In genomic region chr3:187744169-187745151, GRCh38 we compare ENCODE assay signal across 8 cellular contexts. TPM values are rescaled to one million over a fixed set of nuclear protein-coding genes. Genes with fewer than 3 reads are reported as not detected.
DNase-seq lines count a peak whose midpoint lies in the region; ATAC-seq and TF ChIP-seq lines count a peak whose summit lies in the region.

No MANE protein-coding gene starts in this region.

- H3K79me2 ChIP-seq in GM23248 (ENCODE audit: insufficient read depth) = peaks cover 59% of the 10 kb centered on the region

- peak overlapping the region; percentile 98 for H3K27ac Mint-ChIP-seq in activated T-helper 1 cell treated with anti-CD3 and anti-CD28 coated beads, Interleukin-12 subunit alpha, Interleukin-12 subunit beta, Interleukin-2, Interleukin-4 antibody, amounts not matched to agents 30 ng/mL and 10 ng/mL and 1 ng/mL, durations not matched to agents 14 hours and 24 hours and 36 hours

- peaks cover 34% of the 10 kb centered on the region for H3F3A ChIP-seq in GM23248 (ENCODE audit: insufficient read depth)

- H3K27me3 Mint-ChIP-seq in activated T-helper 1 cell treated with anti-CD3 and anti-CD28 coated beads, Interleukin-12 subunit alpha, Interleukin-12 subunit beta, Interleukin-2, Interleukin-4 antibody, amounts not matched to agents 30 ng/mL and 10 ng/mL and 1 ng/mL, durations not matched to agents 14 hours and 24 hours and 36 hours (ENCODE audit: insufficient read depth) = no peaks in the 10 kb centered on the region

- H3K4me1 Mint-ChIP-seq in activated T-helper 1 cell treated with anti-CD3 and anti-CD28 coated beads, Interleukin-12 subunit alpha, Interleukin-12 subunit beta, Interleukin-2, Interleukin-4 antibody, amounts not matched to agents 30 ng/mL and 10 ng/mL and 1 ng/mL, durations not matched to agents 14 hours and 24 hours and 36 hours (ENCODE audit: low read depth) = peaks cover 71% of the 10 kb centered on the region

- WGBS in GM23248 (ENCODE audit: low coverage in 1 of 2, low lambda C conversion rate in 2 of 2, missing lambda C conversion rate in 2 of 2), 2 experiments = 1% methylated on average over 40 to 55 of the region's 55 CpGs

- H3K36me3 Mint-ChIP-seq in activated T-helper 1 cell treated with anti-CD3 and anti-CD28 coated beads, Interleukin-12 subunit alpha, Interleukin-12 subunit beta, Interleukin-2, Interleukin-4 antibody, amounts not matched to agents 30 ng/mL and 10 ng/mL and 1 ng/mL, durations not matched to agents 14 hours and 24 hours and 36 hours (ENCODE audit: low read depth) = peaks cover 7% of the 10 kb centered on the region

- H3K27me3 ChIP-seq in GM23248 (replicated peaks; ENCODE audit: insufficient read depth) = no peaks in the 10 kb centered on the region
- no peaks in the 10 kb centered on the region for H3K27me3 ChIP-seq in thoracic aorta (replicated peaks; ENCODE audit: insufficient read depth)

- DNase-seq in GM23248 = peak; percentile 69
- peak; percentile 46 for DNase-seq in NCI-H69 (lab: John Stamatoyannopoulos, UW)
- DNase-seq in activated T-helper 1 cell treated with anti-CD3 and anti-CD28 coated beads, Interleukin-12 subunit alpha, Interleukin-12 subunit beta, Interleukin-2, Interleukin-4 antibody, amounts not matched to agents 30 ng/mL and 10 ng/mL and 1 ng/mL, durations not matched to agents 14 hours and 24 hours and 36 hours (ENCODE audit: low spot score) = peak; percentile 37
- peak; percentile 19 for DNase-seq in fibroblast of gingiva (ENCODE audit: low read depth)
- peak; percentile 57 for DNase-seq in myocyte (ENCODE audit: low read depth)
- DNase-seq in thoracic aorta (ENCODE audit: low spot score) = no peak

- H3K4me2 ChIP-seq in GM23248 (ENCODE audit: unreplicated experiment) = peak overlapping the region; percentile 82

- H2AFZ ChIP-seq in GM23248 = peak overlapping the region; percentile 13; the same call in 1 of the 2 replicates

- TF ChIP-seq CTCF in thoracic aorta (IDR thresholded peaks at IDR 0.05) = no peak

- H3K9me3 ChIP-seq in GM23248 (ENCODE audit: low read depth) (no peaks in the 10 kb centered on the region), thoracic aorta (no peaks in the 10 kb centered on the region)

- intact Hi-C loops in activated T-helper 1 cell treated with anti-CD3 and anti-CD28 coated beads, Interleukin-12 subunit alpha, Interleukin-12 subunit beta, Interleukin-2, Interleukin-4 antibody, amounts not matched to agents 30 ng/mL and 10 ng/mL and 1 ng/mL, durations not matched to agents 14 hours and 24 hours and 36 hours (cut with micrococcal nuclease) = loop anchor here (1.0 to 5.0 kb wide), 7 partner anchors 59 to 1578 kb away; no protein-coding TSS in a partner anchor

- H3K27ac ChIP-seq in GM23248 = peak overlapping the region; percentile 97
- H3K27ac ChIP-seq in thoracic aorta = peak overlapping the region; percentile 98 to 100

- H3K9me2 ChIP-seq in GM23248 (ENCODE audit: insufficient read depth) = no peaks in the 10 kb centered on the region

- H4K20me1 ChIP-seq in GM23248 (ENCODE audit: insufficient read depth) = no peaks in the 10 kb centered on the region

- H3K36me3 ChIP-seq in GM23248 (ENCODE audit: low read depth) = no peaks in the 10 kb centered on the region
- no peaks in the 10 kb centered on the region for H3K36me3 ChIP-seq in thoracic aorta

- in situ Hi-C loops in GM23248 (cut with MboI) = loop anchor here (5.0 to 25.0 kb wide), 5 partner anchors 420 to 1208 kb away; no protein-coding TSS in a partner anchor

- ATAC-seq in thoracic aorta (ENCODE audit: insufficient number of reproducible peaks, low FRiP score, low read depth) (no peak), HG03039 (IDR thresholded peaks at IDR 0.05; ENCODE audit: unreplicated experiment) (no peak), GM21529 (IDR thresholded peaks at IDR 0.05; ENCODE audit: unreplicated experiment) (no peak)

- no peaks in the 10 kb centered on the region for H3K9me3 Mint-ChIP-seq in activated T-helper 1 cell treated with anti-CD3 and anti-CD28 coated beads, Interleukin-12 subunit alpha, Interleukin-12 subunit beta, Interleukin-2, Interleukin-4 antibody, amounts not matched to agents 30 ng/mL and 10 ng/mL and 1 ng/mL, durations not matched to agents 14 hours and 24 hours and 36 hours

- H3K4me3 ChIP-seq in GM23248 (peak overlapping the region; percentile 96), thoracic aorta (peak overlapping the region; percentile 92)

- H3K4me1 ChIP-seq in GM23248 (ENCODE audit: insufficient read depth) = peaks cover 28% of the 10 kb centered on the region
- peaks cover 14 to 41% of the 10 kb centered on the region in 2 donors for H3K4me1 ChIP-seq in thoracic aorta (ENCODE audit: control insufficient read depth in 1 of 2, low read depth in 2 of 2)

- peak overlapping the region; percentile 94 for H3K9ac ChIP-seq in GM23248

- H3K4me3 Mint-ChIP-seq in activated T-helper 1 cell treated with anti-CD3 and anti-CD28 coated beads, Interleukin-12 subunit alpha, Interleukin-12 subunit beta, Interleukin-2, Interleukin-4 antibody, amounts not matched to agents 30 ng/mL and 10 ng/mL and 1 ng/mL, durations not matched to agents 14 hours and 24 hours and 36 hours = peak overlapping the region; percentile 96

RNA-seq across cellular contexts. Expression of gene BCL6, which starts 0.8 kb away (rescaled TPM):
- 32.3 and 61.6 TPM in 2 replicates for total RNA-seq in GM23248 (2014; rRNA removed; shearing (Covaris generic))
- 6.3 and 8.7 TPM in 2 replicates for polyA plus RNA-seq in GM23248 (2016; fragmentation: Nextera tagmentation; extraction: Ambion mirVana)
- total RNA-seq in activated T-helper 1 cell treated with anti-CD3 and anti-CD28 coated beads, Interleukin-12 subunit alpha, Interleukin-12 subunit beta, Interleukin-2, Interleukin-4 antibody, amounts not matched to agents 30 ng/mL and 10 ng/mL and 1 ng/mL, durations not matched to agents 14 hours and 24 hours and 36 hours = 38.8 and 42.1 TPM in 2 replicates
- total RNA-seq in myocyte (86.6 and 95.7 TPM in 2 replicates), thoracic aorta (100 to 1,000 TPM; 148 to 169 TPM)
- 22.3 TPM for polyA plus RNA-seq in myocyte (2012)

RNA-seq across cellular contexts. Expression of gene RTP2, which starts 42.1 kb away (rescaled TPM):
- total RNA-seq in GM23248 (2014; rRNA removed; shearing (Covaris generic)) = not detected in 2 replicates
- polyA plus RNA-seq in GM23248 (2016; fragmentation: Nextera tagmentation; extraction: Ambion mirVana) = not detected in 2 replicates
- total RNA-seq in activated T-helper 1 cell treated with anti-CD3 and anti-CD28 coated beads, Interleukin-12 subunit alpha, Interleukin-12 subunit beta, Interleukin-2, Interleukin-4 antibody, amounts not matched to agents 30 ng/mL and 10 ng/mL and 1 ng/mL, durations not matched to agents 14 hours and 24 hours and 36 hours = not detected in 2 replicates
- not detected in 2 replicates for total RNA-seq in myocyte
- not detected for polyA plus RNA-seq in myocyte (2012)
- total RNA-seq in thoracic aorta = not detected
